Comparison of ENCODE assay signal across 8 cellular contexts in genomic region chr4:1726146-1726934, GRCh38. TPM values are rescaled to one million over a fixed set of nuclear protein-coding genes. Genes with fewer than 3 reads are reported as not detected.
DNase-seq lines count a peak whose midpoint lies in the region; ATAC-seq lines count a peak whose summit lies in the region.

No MANE protein-coding gene starts in this region.

- H3K27ac ChIP-seq in BLaER1, result 0 out of 2 replicates have a peak overlapping the region, but pooled peaks have one; percentile 32

- no peaks in the 10 kb centered on the region for H3K9me3 ChIP-seq in BLaER1

- H3K4me3 ChIP-seq in BLaER1, result no peak overlapping the region

- peaks cover 93% of the 10 kb centered on the region for H4K20me1 ChIP-seq in BLaER1

- H3K9ac ChIP-seq in BLaER1, result peak overlapping the region; percentile 60; the same call in 1 of the 2 replicates

- H3K4me1 ChIP-seq in BLaER1, result peaks cover 71% of the 10 kb centered on the region

- H3K36me3 ChIP-seq in BLaER1, result peaks cover 80% of the 10 kb centered on the region

- DNase-seq in H4 (ENCODE audit: low spot score) (peak; percentile 86), NCI-H446 (lab: John Stamatoyannopoulos, UW) (peak; percentile 30 to 65), cerebellum (ENCODE audit: low spot score) (peak; percentile 86), left kidney (ENCODE audit: low read depth, low spot score) (peak; percentile 94)
- peak; percentile 93 for DNase-seq in activated CD4-positive, alpha-beta T cell treated with anti-CD3 and anti-CD28 coated beads for 48 hours
- DNase-seq in stimulated activated CD4-positive, alpha-beta T cell treated with anti-CD3 and anti-CD28 coated beads, Interleukin-4, amount 100 ng/mL, for 24 hours, result peak; percentile 92

- no peaks in the 10 kb centered on the region for H3K27me3 ChIP-seq in BLaER1

- ATAC-seq in HG03139 (IDR thresholded peaks at IDR 0.05; ENCODE audit: unreplicated experiment), result no peak

- H3K4me2 ChIP-seq in BLaER1, result peak overlapping the region; percentile 51

RNA-seq across cellular contexts. Expression of gene TACC3, which starts 5.0 kb away (rescaled TPM):
- total RNA-seq in H4 (2014; rRNA removed; shearing (Covaris generic)), result 22.3 and 22.6 TPM in 2 replicates
- 8.7 TPM for total RNA-seq in cerebellum

RNA-seq across cellular contexts. Expression of gene TMEM129, which starts 5.2 kb away (rescaled TPM):
- total RNA-seq in H4 (2014; rRNA removed; shearing (Covaris generic)), result 18.4 and 30.7 TPM in 2 replicates
- total RNA-seq in cerebellum, result 13.5 TPM

RNA-seq across cellular contexts. Expression of gene SLBP, which starts 14.2 kb away (rescaled TPM):
- total RNA-seq in H4 (2014; rRNA removed; shearing (Covaris generic)), result 165 and 185 TPM in 2 replicates
- total RNA-seq in cerebellum, result 25.5 TPM

RNA-seq across cellular contexts. Expression of gene FAM53A, which starts 42.2 kb away (rescaled TPM):
- total RNA-seq in H4 (2014; rRNA removed; shearing (Covaris generic)), result 0.04 and 0.46 TPM in 2 replicates
- total RNA-seq in cerebellum, result 1.6 TPM
